Comparison of ENCODE assay signal across 27 cellular contexts in genomic region chr10:63364918-63365317, GRCh38.
"Had no signal": no experiment of that assay in that cellular context is flagged by ENCODE, and none has a peak within 500 bp of the region (broad histone marks: within the 10 kb centered on the region; RNA-seq: fewer than 3 reads in every experiment).

No MANE protein-coding gene starts in this region.

- H3K27me3 ChIP-seq: ascending aorta, body of pancreas had no signal

- FAIRE-seq: TTC549 had no signal

- H3K36me3 ChIP-seq: ascending aorta had no signal

- DNase-seq: activated B cell treated with CpG ODN at 0.5 μM for 24 hours; activated CD4-positive, alpha-beta memory T cell treated with anti-CD3 and anti-CD28 coated beads for 36 hours; activated CD4-positive, alpha-beta T cell treated with anti-CD3 and anti-CD28 coated beads, Interleukin-2, amount 10 ng/mL, durations not matched to agents 7 days and 5 days; activated CD8-positive, alpha-beta memory T cell treated with anti-CD3 and anti-CD28 coated beads for 24 hours; activated effector memory CD4-positive, alpha-beta T cell treated with anti-CD3 and anti-CD28 coated beads, Interleukin-2, amount 50 U/mL, for 16 hours; activated naive CD4-positive, alpha-beta T cell treated with Interleukin-2 at 50 U/mL for 16 hours; activated naive CD8-positive, alpha-beta T cell treated with anti-CD3 and anti-CD28 coated beads, Interleukin-2, amount 50 U/mL, for 24 hours; activated T-cell treated with anti-CD3 and anti-CD28 coated beads, Interleukin-2, amount 50 U/mL, for 4 hours; amniotic stem cell; body of pancreas; cerebellar nuclear complex; Kasumi-1; NCI-H1092; NCI-H1417 treated with DMSO at 0.1 percent for 48 hours; NCI-H1694 treated with DMSO at 0.1 percent for 48 hours; NCI-H2081; NCI-H510A treated with DMSO at 0.1 percent for 48 hours; NCI-H69; RPMI8226; T-cell; T-helper 2 cell; T1000 had no signal

- H3K27ac ChIP-seq: ascending aorta, body of pancreas, SK-N-MC had no signal

- H3K4me3 ChIP-seq: ascending aorta, body of pancreas, SK-N-MC had no signal

- H3K9me3 ChIP-seq: ascending aorta, body of pancreas had no signal

- ATAC-seq: activated naive CD4-positive, alpha-beta T cell treated with anti-CD3 and anti-CD28 coated beads, Interleukin-2, amount 50 U/mL, for 72 hours; activated naive CD8-positive, alpha-beta T cell treated with anti-CD3 and anti-CD28 coated beads, Interleukin-2, amount 50 U/mL, for 24 hours; activated T-cell treated with anti-CD3 and anti-CD28 coated beads, Interleukin-2, amount 50 U/mL, for 4 hours; body of pancreas; Right ventricle myocardium inferior; T-cell had no signal

- H3K4me1 ChIP-seq: body of pancreas had no signal
